In genomic region chr4:76589872-76590846, GRCh38 we compare ENCODE assay signal across 3 cellular contexts.
TF ChIP-seq lines count a peak whose summit lies in the region.

No MANE protein-coding gene starts in this region.

TF ChIP-seq in Ishikawa, 13 proteins besides CTCF, POLR2A, EP300 and RAD21 (continued from another document):
- TF ChIP-seq CREB1 (IDR thresholded peaks at IDR 0.05; ENCODE audit: low read depth), result 0 out of 2 replicates have a peak, but pooled peaks have one; percentile 1
- TF ChIP-seq TAF1 (IDR thresholded peaks at IDR 0.05; ENCODE audit: low read depth), result 0 out of 2 replicates have a peak, but pooled peaks have one; percentile 12
- TF ChIP-seq FOXM1 (IDR thresholded peaks at IDR 0.05; ENCODE audit: borderline replicate concordance, low read depth), result peak; percentile 54
- TF ChIP-seq REST (IDR thresholded peaks at IDR 0.05; ENCODE audit: low read depth), result no peak
- peak; percentile 47; the same call in 1 of the 2 replicates for TF ChIP-seq YY1 (IDR thresholded peaks at IDR 0.05; ENCODE audit: low read depth)
- peak; percentile 85 for TF ChIP-seq TCF12 (IDR thresholded peaks at IDR 0.05; ENCODE audit: low read depth)

TF ChIP-seq in H1, 55 proteins besides CTCF, POLR2A, EP300 and RAD21 (continued from another document and continues in another):
- TF ChIP-seq CHD7 (IDR thresholded peaks at IDR 0.05; ENCODE audit: insufficient replicate concordance, low read length) (no peak), MAFK (IDR thresholded peaks at IDR 0.05; ENCODE audit: low read depth, low read length) (no peak), NANOG (IDR thresholded peaks at IDR 0.05; ENCODE audit: insufficient read depth, low read depth, low read length, poor library complexity, severe bottlenecking) (peak; percentile 69), TBP (IDR thresholded peaks at IDR 0.05; ENCODE audit: low read depth, low read length) (peak; percentile 42; the same call in 1 of the 2 replicates), E2F6 (IDR thresholded peaks at IDR 0.05) (no peak), TCF12 (IDR thresholded peaks at IDR 0.05; ENCODE audit: low read depth, low read length) (peak; percentile 81; the same call in 1 of the 2 replicates), PHF8 (conservative IDR thresholded peaks at IDR 0.05; ENCODE audit: low read depth, low read length) (no peak), SAP30 (IDR thresholded peaks at IDR 0.05; ENCODE audit: insufficient read depth, insufficient replicate concordance, low read length) (no peak), TEAD4 (IDR thresholded peaks at IDR 0.05; ENCODE audit: low read depth, low read length) (peak; percentile 100), ASH2L (IDR thresholded peaks at IDR 0.05; ENCODE audit: low read length) (peak; percentile 95), CTBP2 (IDR thresholded peaks at IDR 0.05; ENCODE audit: borderline replicate concordance, insufficient read depth, insufficient read length, low read length) (no peak), CEBPB (IDR thresholded peaks at IDR 0.05; ENCODE audit: low read depth, low read length) (no peak), CBX5 (IDR thresholded peaks at IDR 0.05; ENCODE audit: low read depth, low read length) (no peak), SP1 (IDR thresholded peaks at IDR 0.05; ENCODE audit: low read depth, low read length) (peak; percentile 92)

TF ChIP-seq in HEK293T, 16 proteins besides CTCF, POLR2A, EP300 and RAD21 (continued from another document):
- TF ChIP-seq PKNOX1 (IDR thresholded peaks at IDR 0.05) (no peak), LEF1 (IDR thresholded peaks at IDR 0.05; ENCODE audit: borderline replicate concordance) (no peak), NFRKB (IDR thresholded peaks at IDR 0.05) (no peak), SUZ12 (IDR thresholded peaks at IDR 0.05) (no peak)
